Comparison of ENCODE assay signal across 1 cellular context in the genomic region with DNA sequence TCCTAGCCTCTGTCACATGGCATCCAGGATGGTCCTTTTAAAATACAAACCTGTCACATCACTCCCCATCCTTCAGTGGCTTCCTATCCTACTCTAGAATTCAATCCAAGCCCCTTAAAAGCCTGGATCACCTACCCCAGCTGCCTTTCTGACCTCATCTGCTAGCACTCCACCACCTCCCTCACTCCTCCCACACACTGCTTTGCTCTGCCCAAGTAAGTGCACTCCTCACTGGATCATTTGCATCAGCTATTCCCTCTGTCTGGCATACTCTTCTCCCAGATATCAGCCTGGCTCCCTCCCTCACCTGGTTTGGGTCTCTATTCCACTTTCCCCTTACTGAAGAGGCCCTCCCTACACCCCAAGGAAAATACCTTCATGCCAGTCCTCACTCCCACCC.
TF ChIP-seq lines count a peak whose summit lies in the region.

No MANE protein-coding gene starts in this region.

TF ChIP-seq in IMR-90, 13 proteins besides CTCF, POLR2A, EP300 and RAD21:
- TF ChIP-seq, protein P1, sequence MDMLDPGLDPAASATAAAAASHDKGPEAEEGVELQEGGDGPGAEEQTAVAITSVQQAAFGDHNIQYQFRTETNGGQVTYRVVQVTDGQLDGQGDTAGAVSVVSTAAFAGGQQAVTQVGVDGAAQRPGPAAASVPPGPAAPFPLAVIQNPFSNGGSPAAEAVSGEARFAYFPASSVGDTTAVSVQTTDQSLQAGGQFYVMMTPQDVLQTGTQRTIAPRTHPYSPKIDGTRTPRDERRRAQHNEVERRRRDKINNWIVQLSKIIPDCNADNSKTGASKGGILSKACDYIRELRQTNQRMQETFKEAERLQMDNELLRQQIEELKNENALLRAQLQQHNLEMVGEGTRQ (IDR thresholded peaks at IDR 0.05; ENCODE audit: low read depth, low read length): no peak
- TF ChIP-seq CHD1 (IDR thresholded peaks at IDR 0.05; ENCODE audit: low read depth, low read length) (no peak), CEBPB (IDR thresholded peaks at IDR 0.05; ENCODE audit: low read depth, low read length) (no peak), FOS (IDR thresholded peaks at IDR 0.05; ENCODE audit: low read depth, low read length) (no peak)
- TF ChIP-seq, protein P2, sequence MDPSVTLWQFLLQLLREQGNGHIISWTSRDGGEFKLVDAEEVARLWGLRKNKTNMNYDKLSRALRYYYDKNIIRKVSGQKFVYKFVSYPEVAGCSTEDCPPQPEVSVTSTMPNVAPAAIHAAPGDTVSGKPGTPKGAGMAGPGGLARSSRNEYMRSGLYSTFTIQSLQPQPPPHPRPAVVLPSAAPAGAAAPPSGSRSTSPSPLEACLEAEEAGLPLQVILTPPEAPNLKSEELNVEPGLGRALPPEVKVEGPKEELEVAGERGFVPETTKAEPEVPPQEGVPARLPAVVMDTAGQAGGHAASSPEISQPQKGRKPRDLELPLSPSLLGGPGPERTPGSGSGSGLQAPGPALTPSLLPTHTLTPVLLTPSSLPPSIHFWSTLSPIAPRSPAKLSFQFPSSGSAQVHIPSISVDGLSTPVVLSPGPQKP (IDR thresholded peaks at IDR 0.05; ENCODE audit: borderline replicate concordance, low read depth, low read length): no peak
